Comparison of ENCODE assay signal across 16 cellular contexts in genomic region chr7:17133977-17134376, GRCh38.
A peak's percentile ranks its signal among the peaks of the same experiment; 100 is the strongest.
DNase-seq lines count a peak whose midpoint lies in the region; ATAC-seq, FAIRE-seq and TF ChIP-seq lines count a peak whose summit lies in the region.
"Had no signal": no experiment of that assay in that cellular context is flagged by ENCODE, and none has a peak within 500 bp of the region (broad histone marks: within the 10 kb centered on the region; RNA-seq: fewer than 3 reads in every experiment).

No MANE protein-coding gene starts in this region.

- no peak for TF ChIP-seq CTCF in OCI-LY3 (IDR thresholded peaks at IDR 0.05; ENCODE audit: low read depth, low read length)
- no peak for TF ChIP-seq CTCF in GM12878 (IDR thresholded peaks at IDR 0.05 in 2 of 3, conservative IDR thresholded peaks at IDR 0.05 in 1 of 3; ENCODE audit: control insufficient read depth in 2 of 3, extremely low read depth in 1 of 3, insufficient read depth in 1 of 3, low read depth in 3 of 3, low read length in 3 of 3)
- TF ChIP-seq CTCF in CD8-positive, alpha-beta T cell (IDR thresholded peaks at IDR 0.05) = no peak

- peak overlapping the region; percentile 97 for H3K9ac ChIP-seq in OCI-LY3 (ENCODE audit: low read length)
- H3K9ac ChIP-seq in GM12878 (ENCODE audit: control insufficient read depth, insufficient read depth, low read length) = no peak overlapping the region
- H3K9ac ChIP-seq: GM23248 had no signal

- in situ Hi-C loops in GM12878 (cut with MboI) = no loop called here

- intact Hi-C loops in GM12878 (cut with micrococcal nuclease; ENCODE audit: unreplicated experiment) = no loop called here
- intact Hi-C loops in CD8-positive, alpha-beta T cell (cut with DNase I, micrococcal nuclease) = no loop called here

- peaks cover 98% of the 10 kb centered on the region for H3K4me1 ChIP-seq in OCI-LY3 (ENCODE audit: low read length)
- H3K4me1 ChIP-seq in GM12878 (ENCODE audit: control insufficient read depth, insufficient read depth, low read length) = peaks cover 16% of the 10 kb centered on the region
- peaks cover 12% of the 10 kb centered on the region for H3K4me1 ChIP-seq in CD8-positive, alpha-beta T cell (ENCODE audit: insufficient read depth, low read length)
- H3K4me1 ChIP-seq: BE2C had no signal

- CTCF ChIA-PET in GM12878 (lab: Yijun Ruan, JAX) = interaction anchor here (1.0 kb wide), 1 partner anchor 17 kb away, joined by 3 read pairs; no protein-coding TSS in a partner anchor
- CTCF ChIA-PET in CD8-positive, alpha-beta T cell (lab: Charles Lee) = no interaction called here

- peaks cover 8% of the 10 kb centered on the region for H3K9me3 Mint-ChIP-seq in activated naive CD8-positive, alpha-beta T cell treated with anti-CD3 and anti-CD28 coated beads, Interleukin-2, amount 10 ng/mL, durations not matched to agents 7 days and 5 days
- H3K9me3 Mint-ChIP-seq in activated naive CD8-positive, alpha-beta T cell treated with anti-CD3 and anti-CD28 coated beads for 36 hours = peaks cover 1% of the 10 kb centered on the region
- H3K9me3 Mint-ChIP-seq in CD8-positive, alpha-beta T cell = no peaks in the 10 kb centered on the region
- H3K9me3 Mint-ChIP-seq: CD4-positive, alpha-beta memory T cell had no signal

- H3K27ac ChIP-seq in OCI-LY3 (ENCODE audit: low read length) (peak overlapping the region; percentile 100), GM12878 (ENCODE audit: control insufficient read depth, insufficient read depth) (no peak overlapping the region)
- H3K27ac ChIP-seq in CD8-positive, alpha-beta T cell (ENCODE audit: low read depth, low read length) = no peak overlapping the region
- H3K27ac ChIP-seq: C4-2B, GM23248 had no signal

- no peaks in the 10 kb centered on the region for H3K36me3 ChIP-seq in OCI-LY3 (replicated peaks; ENCODE audit: low read depth, low read length)
- H3K36me3 ChIP-seq in GM12878 (ENCODE audit: control insufficient read depth in 2 of 2, insufficient read depth in 2 of 2, low read length in 1 of 2) = no peaks in the 10 kb centered on the region
- no peaks in the 10 kb centered on the region for H3K36me3 ChIP-seq in CD8-positive, alpha-beta T cell (ENCODE audit: insufficient read depth, low read length)
- H3K36me3 ChIP-seq: BE2C had no signal

- no peaks in the 10 kb centered on the region for H3K9me3 ChIP-seq in OCI-LY3 (ENCODE audit: insufficient read depth, low read length)
- H3K9me3 ChIP-seq in GM12878 (replicated peaks; ENCODE audit: control insufficient read depth, insufficient read depth, low read length) = no peaks in the 10 kb centered on the region
- H3K9me3 ChIP-seq in CD8-positive, alpha-beta T cell (ENCODE audit: low read length) = no peaks in the 10 kb centered on the region
- H3K9me3 ChIP-seq: A549, BE2C had no signal

- POLR2A ChIA-PET in activated naive CD8-positive, alpha-beta T cell treated with anti-CD3 and anti-CD28 coated beads, Interleukin-2, amount 10 ng/mL, durations not matched to agents 7 days and 5 days (lab: Charles Lee) = interaction anchor here (1.0 kb wide), 1 partner anchor 38 kb away, joined by 3 read pairs; no protein-coding TSS in a partner anchor
- POLR2A ChIA-PET in GM12878 (lab: Charles Lee) = no interaction called here
- POLR2A ChIA-PET in CD8-positive, alpha-beta T cell (lab: Charles Lee) = no interaction called here

- no peak for DNase-seq in activated naive CD8-positive, alpha-beta T cell treated with anti-CD3 and anti-CD28 coated beads, Interleukin-2, amount 10 ng/mL, durations not matched to agents 7 days and 5 days
- no peak for DNase-seq in activated naive CD8-positive, alpha-beta T cell treated with anti-CD3 and anti-CD28 coated beads for 36 hours
- no peak for DNase-seq in GM19239 (ENCODE audit: insufficient read length, low spot score)
- no peak for DNase-seq in GM12878 (ENCODE audit: low read depth, low spot score)
- DNase-seq in CD8-positive, alpha-beta T cell = no peak
- no peak for DNase-seq in H54 (ENCODE audit: insufficient read length, low spot score)
- DNase-seq: BE2C; CD4-positive, alpha-beta memory T cell; COR-L47; GF-D8; GM23248; H7 had no signal

- peaks cover 51% of the 10 kb centered on the region for H3K4me1 Mint-ChIP-seq in activated naive CD8-positive, alpha-beta T cell treated with anti-CD3 and anti-CD28 coated beads, Interleukin-2, amount 10 ng/mL, durations not matched to agents 7 days and 5 days
- peaks cover 44% of the 10 kb centered on the region for H3K4me1 Mint-ChIP-seq in activated naive CD8-positive, alpha-beta T cell treated with anti-CD3 and anti-CD28 coated beads for 36 hours
- H3K4me1 Mint-ChIP-seq in CD8-positive, alpha-beta T cell (ENCODE audit: low read depth) = peaks cover 20% of the 10 kb centered on the region

- no peak for ATAC-seq in activated naive CD8-positive, alpha-beta T cell treated with anti-CD3 and anti-CD28 coated beads, Interleukin-2, amount 10 ng/mL, durations not matched to agents 7 days and 5 days (ENCODE audit: low read depth)
- peak; percentile 9; the same call in 1 of the 3 replicates for ATAC-seq in GM12878
- no peak for ATAC-seq in HG02852 (IDR thresholded peaks at IDR 0.05; ENCODE audit: unreplicated experiment)
- ATAC-seq in CD8-positive, alpha-beta T cell = no peak
- ATAC-seq: A549 had no signal

- H3K79me2 ChIP-seq in OCI-LY3 (ENCODE audit: low read length) = peaks cover 32% of the 10 kb centered on the region
- no peaks in the 10 kb centered on the region for H3K79me2 ChIP-seq in GM12878 (ENCODE audit: control insufficient read depth, insufficient read depth, low read length)

- H3K36me3 Mint-ChIP-seq in activated naive CD8-positive, alpha-beta T cell treated with anti-CD3 and anti-CD28 coated beads, Interleukin-2, amount 10 ng/mL, durations not matched to agents 7 days and 5 days = peaks cover 22% of the 10 kb centered on the region
- H3K36me3 Mint-ChIP-seq in activated naive CD8-positive, alpha-beta T cell treated with anti-CD3 and anti-CD28 coated beads for 36 hours = peaks cover 5% of the 10 kb centered on the region
- no peaks in the 10 kb centered on the region for H3K36me3 Mint-ChIP-seq in CD8-positive, alpha-beta T cell
- H3K36me3 Mint-ChIP-seq: CD4-positive, alpha-beta memory T cell had no signal

- no peak for TF ChIP-seq RAD21 in GM12878 (IDR thresholded peaks at IDR 0.05; ENCODE audit: insufficient read depth, low read depth, low read length)

- FAIRE-seq in GM19239 (lab: Jason Lieb, UNC) = peak; percentile 37
- no peak for FAIRE-seq in GM12878 (lab: Jason Lieb, UNC)
- FAIRE-seq in H54 (lab: Jason Lieb, UNC) = no peak

- H3K4me3 ChIP-seq in OCI-LY3 (ENCODE audit: low read length) (no peak overlapping the region), GM12878 (no peak overlapping the region)
- no peak overlapping the region for H3K4me3 ChIP-seq in CD8-positive, alpha-beta T cell (ENCODE audit: low read depth, low read length)
- H3K4me3 ChIP-seq: A549, GM23248 had no signal

- no peaks in the 10 kb centered on the region for H3K27me3 Mint-ChIP-seq in activated naive CD8-positive, alpha-beta T cell treated with anti-CD3 and anti-CD28 coated beads, Interleukin-2, amount 10 ng/mL, durations not matched to agents 7 days and 5 days
- no peaks in the 10 kb centered on the region for H3K27me3 Mint-ChIP-seq in activated naive CD8-positive, alpha-beta T cell treated with anti-CD3 and anti-CD28 coated beads for 36 hours
- H3K27me3 Mint-ChIP-seq in CD8-positive, alpha-beta T cell (ENCODE audit: low read depth) = no peaks in the 10 kb centered on the region
- H3K27me3 Mint-ChIP-seq: CD4-positive, alpha-beta memory T cell had no signal

- no peaks in the 10 kb centered on the region for H4K20me1 ChIP-seq in OCI-LY3 (ENCODE audit: insufficient read depth, low read length)
- H4K20me1 ChIP-seq in GM12878 (ENCODE audit: control insufficient read depth, insufficient read depth) = no peaks in the 10 kb centered on the region

- H3K27me3 ChIP-seq in OCI-LY3 (ENCODE audit: low read depth, low read length) (no peaks in the 10 kb centered on the region), GM12878 (replicated peaks in 1 of 2; ENCODE audit: control insufficient read depth in 2 of 2, insufficient read depth in 2 of 2, low read length in 1 of 2) (no peaks in the 10 kb centered on the region)
- no peaks in the 10 kb centered on the region for H3K27me3 ChIP-seq in CD8-positive, alpha-beta T cell (ENCODE audit: insufficient read depth, low read length)
- H3K27me3 ChIP-seq: BE2C had no signal

- BruUV-seq in GM12878 (replicated peaks; lab: Mats Ljungman, UMichigan) = no TSS peak

- H2AFZ ChIP-seq in OCI-LY3 (ENCODE audit: low read depth, low read length) (no peak overlapping the region), GM12878 (ENCODE audit: control insufficient read depth, low read depth, low read length) (no peak overlapping the region)
- H2AFZ ChIP-seq: GM23248 had no signal

- 85% methylated on average over 1 of the region's 1 CpG for WGBS in GM12878 (ENCODE audit: insufficient coverage, insufficient replicate concordance, low lambda C conversion rate, missing lambda C conversion rate)

- peak overlapping the region; percentile 63 for H3K27ac Mint-ChIP-seq in activated naive CD8-positive, alpha-beta T cell treated with anti-CD3 and anti-CD28 coated beads, Interleukin-2, amount 10 ng/mL, durations not matched to agents 7 days and 5 days
- H3K27ac Mint-ChIP-seq in activated naive CD8-positive, alpha-beta T cell treated with anti-CD3 and anti-CD28 coated beads for 36 hours = no peak overlapping the region
- H3K27ac Mint-ChIP-seq in CD8-positive, alpha-beta T cell = no peak overlapping the region

- TF ChIP-seq POLR2A in GM12878 (IDR thresholded peaks at IDR 0.05; ENCODE audit: low read depth, low read length) (no peak), H54 (IDR thresholded peaks at IDR 0.05; ENCODE audit: low read depth, low read length) (no peak)

- SMC1A ChIA-PET in GM12878 (lab: Charles Lee; ENCODE audit: uncharacterized antibody, unreplicated experiment) = interaction anchor here (0.9 to 1.9 kb wide), 6 partner anchors 8 to 267 kb away, joined by 3 to 7 read pairs (median 4); no protein-coding TSS in a partner anchor

- RAD21 ChIA-PET in GM12878 (lab: Charles Lee; ENCODE audit: unreplicated experiment) = interaction anchor here (1.7 kb wide), 1 partner anchor 25 kb away, joined by 8 read pairs; no protein-coding TSS in a partner anchor

- no peak for TF ChIP-seq EP300 in GM12878 (IDR thresholded peaks at IDR 0.05; ENCODE audit: borderline replicate concordance in 1 of 2, control insufficient read depth in 1 of 2, low read depth in 2 of 2, low read length in 2 of 2)

- H3K4me3 Mint-ChIP-seq in activated naive CD8-positive, alpha-beta T cell treated with anti-CD3 and anti-CD28 coated beads, Interleukin-2, amount 10 ng/mL, durations not matched to agents 7 days and 5 days = no peak overlapping the region
- H3K4me3 Mint-ChIP-seq in activated naive CD8-positive, alpha-beta T cell treated with anti-CD3 and anti-CD28 coated beads for 36 hours = no peak overlapping the region
- no peak overlapping the region for H3K4me3 Mint-ChIP-seq in CD8-positive, alpha-beta T cell

- H3K4me2 ChIP-seq in OCI-LY3 (ENCODE audit: low read length) = peak overlapping the region; percentile 78
- H3K4me2 ChIP-seq in GM12878 (ENCODE audit: control insufficient read depth, insufficient read depth) = peak overlapping the region; percentile 61; the same call in 1 of the 2 replicates
- H3K4me2 ChIP-seq: A549 had no signal

TF ChIP-seq in GM12878, 131 proteins besides CTCF, POLR2A, EP300 and RAD21 (continues in another document):
- TF ChIP-seq NFXL1 (IDR thresholded peaks at IDR 0.05; ENCODE audit: borderline replicate concordance) = no peak
- no peak for TF ChIP-seq BHLHE40 (IDR thresholded peaks at IDR 0.05; ENCODE audit: borderline replicate concordance in 1 of 2, low read depth in 2 of 2, low read length in 1 of 2)
